In the genomic region with DNA sequence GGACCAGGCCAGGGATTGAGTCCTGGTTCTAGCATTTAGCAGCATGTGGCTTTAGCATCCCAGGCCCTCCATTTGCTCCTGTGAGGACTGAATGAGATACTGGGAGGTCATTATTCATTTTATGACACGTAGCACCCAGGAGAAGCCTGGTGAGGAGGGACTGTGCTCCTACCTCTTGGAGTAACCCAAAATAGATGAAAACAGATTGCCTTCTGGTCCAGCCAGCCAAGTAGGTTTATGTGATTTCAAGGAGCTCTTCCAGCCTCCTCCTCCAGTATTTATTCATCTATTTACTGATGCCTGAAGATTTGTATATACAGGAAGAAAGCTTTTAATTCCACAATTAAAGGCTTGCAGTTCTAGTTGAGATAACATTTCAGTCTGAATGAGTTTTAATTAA, we compare ENCODE assay signal across 7 cellular contexts.
"Had no signal": no experiment of that assay in that cellular context is flagged by ENCODE, and none has a peak within 500 bp of the region (broad histone marks: within the 10 kb centered on the region; RNA-seq: fewer than 3 reads in every experiment).

No MANE protein-coding gene starts in this region.

- H3K27me3 Mint-ChIP-seq: IgD-negative memory B cell had no signal

- DNase-seq: H9, HCEC 1CT, KBM-7 had no signal

- H3K9me3 Mint-ChIP-seq: GM23338, H9, IgD-negative memory B cell had no signal

- H3K27ac Mint-ChIP-seq: GM23338, H9, IgD-negative memory B cell had no signal

- H3K27ac ChIP-seq: HL-60 had no signal

- H3K4me1 Mint-ChIP-seq: IgD-negative memory B cell had no signal

- H3K36me3 Mint-ChIP-seq: IgD-negative memory B cell had no signal

- ATAC-seq: GM23338, HepG2 had no signal

- H3K4me3 ChIP-seq: GM23338 had no signal

- H3K4me3 Mint-ChIP-seq: GM23338, H9, IgD-negative memory B cell had no signal
